ENCODE assay signal across 9 cellular contexts in genomic region chr1:27153927-27154358, GRCh38. TPM values are rescaled to one million over a fixed set of nuclear protein-coding genes. Genes with fewer than 3 reads are reported as not detected.
DNase-seq lines count a peak whose midpoint lies in the region; ATAC-seq and TF ChIP-seq lines count a peak whose summit lies in the region.
"Had no signal": no experiment of that assay in that cellular context is flagged by ENCODE, and none has a peak within 500 bp of the region (broad histone marks: within the 10 kb centered on the region; RNA-seq: fewer than 3 reads in every experiment).

No MANE protein-coding gene starts in this region.

- H3K27me3 ChIP-seq in cardiac muscle cell (no peaks in the 10 kb centered on the region), mononuclear cell (ENCODE audit: insufficient read depth, low read length) (no peaks in the 10 kb centered on the region)

- peak overlapping the region; percentile 94 to 98 (median 97) for H3K27ac Mint-ChIP-seq in brain

- no peaks in the 10 kb centered on the region for H3K36me3 Mint-ChIP-seq in brain

- H3K27ac ChIP-seq in cardiac muscle cell (peak overlapping the region; percentile 54), urinary bladder (ENCODE audit: low read depth) (no peak overlapping the region)

- no peaks in the 10 kb centered on the region for H3K9me3 ChIP-seq in cardiac muscle cell (ENCODE audit: low read depth)
- H3K9me3 ChIP-seq in mononuclear cell (ENCODE audit: low read depth, low read length): no peaks in the 10 kb centered on the region

- H3K36me3 ChIP-seq in cardiac muscle cell (no peaks in the 10 kb centered on the region), urinary bladder (ENCODE audit: insufficient read depth) (no peaks in the 10 kb centered on the region)

- H3K4me3 Mint-ChIP-seq in brain: peak overlapping the region; percentile 94 to 96 (median 94)

- no peak for TF ChIP-seq CTCF in cardiac muscle cell (IDR thresholded peaks at IDR 0.05; ENCODE audit: low read depth, low read length)
- TF ChIP-seq CTCF in brain (conservative IDR thresholded peaks at IDR 0.05): no peak

- DNase-seq in cardiac muscle cell (ENCODE audit: low read depth in 1 of 2, low spot score in 1 of 2) (no peak), Right ventricle myocardium superior (no peak), SHP77 (lab: John Stamatoyannopoulos, UW) (no peak)
- DNase-seq: NCI-H526 treated with DMSO at 0.1 percent for 48 hours had no signal

- H3K27me3 Mint-ChIP-seq in brain: peaks cover 5% of the 10 kb centered on the region

- WGBS in urinary bladder: 87% methylated on average over 21 of the region's 21 CpGs

- intact Hi-C loops in Right ventricle myocardium superior (cut with DNase I): loop anchor here (5.0 kb wide), 1 partner anchor 37 kb away; no protein-coding TSS in a partner anchor

- ATAC-seq in Right ventricle myocardium superior (ENCODE audit: poor library complexity) (no peak), HG03439 (IDR thresholded peaks at IDR 0.05; ENCODE audit: unreplicated experiment) (no peak), HG02759 (IDR thresholded peaks at IDR 0.05; ENCODE audit: unreplicated experiment) (no peak)

- H3K4me1 ChIP-seq in cardiac muscle cell (ENCODE audit: low read depth) (peaks cover 25% of the 10 kb centered on the region), mononuclear cell (ENCODE audit: insufficient read depth, low read length) (peaks cover 58% of the 10 kb centered on the region), urinary bladder (ENCODE audit: insufficient read depth) (peaks cover 4% of the 10 kb centered on the region)

- peaks cover 0 to 2% (median 0%) of the 10 kb centered on the region in 5 experiments for H3K9me3 Mint-ChIP-seq in brain

- peak overlapping the region; percentile 36 for H3K4me3 ChIP-seq in cardiac muscle cell
- peak overlapping the region; percentile 82 for H3K4me3 ChIP-seq in mononuclear cell (ENCODE audit: low read length)
- peak overlapping the region; percentile 79 for H3K4me3 ChIP-seq in urinary bladder (ENCODE audit: low read depth, low read length)

- peaks cover 65% of the 10 kb centered on the region for H3K4me1 Mint-ChIP-seq in brain

RNA-seq across cellular contexts. Expression of gene SLC9A1, which starts 1.0 kb away (rescaled TPM):
- total RNA-seq in cardiac muscle cell (10.9 and 13.9 TPM in 2 replicates), Right ventricle myocardium superior (17.6 TPM), mononuclear cell (6.4 TPM), urinary bladder (9.7 TPM)
- polyA plus RNA-seq in cardiac muscle cell (18.7 and 19.4 TPM in 2 replicates), brain (ENCODE audit: insufficient read depth, low read depth, low replicate concordance) (31.8 TPM), urinary bladder (18.3 TPM)
